In genomic region chr7:150830957-150831356, GRCh38 we compare ENCODE assay signal across 1 cellular context.
TF ChIP-seq lines count a peak whose summit lies in the region.

No MANE protein-coding gene starts in this region.

TF ChIP-seq in HepG2, 621 proteins besides CTCF, POLR2A, EP300 and RAD21:
- TF ChIP-seq SMAD9 (CRISPR knock-in tag; IDR thresholded peaks at IDR 0.05), result no peak
- no peak for TF ChIP-seq ZNF331 (CRISPR knock-in tag; IDR thresholded peaks at IDR 0.05)
- TF ChIP-seq THRA (CRISPR knock-in tag; IDR thresholded peaks at IDR 0.05; ENCODE audit: borderline replicate concordance), result peak; percentile 35; the same call in 1 of the 2 replicates
- TF ChIP-seq KAT2B (IDR thresholded peaks at IDR 0.05; ENCODE audit: borderline replicate concordance, low read depth, low read length), result no peak
- TF ChIP-seq, protein P1, sequence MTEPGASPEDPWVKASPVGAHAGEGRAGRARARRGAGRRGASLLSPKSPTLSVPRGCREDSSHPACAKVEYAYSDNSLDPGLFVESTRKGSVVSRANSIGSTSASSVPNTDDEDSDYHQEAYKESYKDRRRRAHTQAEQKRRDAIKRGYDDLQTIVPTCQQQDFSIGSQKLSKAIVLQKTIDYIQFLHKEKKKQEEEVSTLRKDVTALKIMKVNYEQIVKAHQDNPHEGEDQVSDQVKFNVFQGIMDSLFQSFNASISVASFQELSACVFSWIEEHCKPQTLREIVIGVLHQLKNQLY (CRISPR knock-in tag; IDR thresholded peaks at IDR 0.05), result no peak
- TF ChIP-seq FUBP1 (CRISPR knock-in tag; IDR thresholded peaks at IDR 0.05; ENCODE audit: borderline replicate concordance), result no peak
- no peak for TF ChIP-seq FOSL2 (CRISPR knock-in tag; IDR thresholded peaks at IDR 0.05)
- no peak for TF ChIP-seq ZSCAN20 (CRISPR knock-in tag; IDR thresholded peaks at IDR 0.05; ENCODE audit: borderline replicate concordance)
TF ChIP-seq in HepG2: peak in this region for 1.
